ENCODE assay signal across 8 cellular contexts in genomic region chr22:31291716-31292644, GRCh38. TPM values are rescaled to one million over a fixed set of nuclear protein-coding genes. Genes with fewer than 3 reads are reported as not detected.
DNase-seq lines count a peak whose midpoint lies in the region; ATAC-seq and TF ChIP-seq lines count a peak whose summit lies in the region.

Gene PIK3IP1, minus strand, starts transcription at chr22:31292488. Its CDS starts 144 bp downstream, at chr22:31292344.

- TF ChIP-seq CTCF in tibial artery (IDR thresholded peaks at IDR 0.05): peak; percentile 48

- H3K36me3 ChIP-seq in tibial artery: peaks cover 22 to 28% (median 26%) of the 10 kb centered on the region in 3 donors

- H3K27me3 ChIP-seq in tibial artery: no peaks in the 10 kb centered on the region

- peak; percentile 71 to 72 for ATAC-seq in left cardiac atrium

- DNase-seq in ACHN (peak; percentile 84), GM19240 (ENCODE audit: insufficient read length, low spot score) (peak; percentile 48), NCI-H146 treated with DMSO at 0.1 percent for 48 hours (lab: John Stamatoyannopoulos, UW; ENCODE audit: unreplicated experiment) (peak; percentile 50), T-helper 2 cell (peak; percentile 56 to 94 (median 76)), amygdala (lab: John Stamatoyannopoulos, UW) (peak in 55 of 56 donors; percentile 31 to 94 (median 84)), left cardiac atrium (peak; percentile 88), pons (ENCODE audit: low spot score) (peak; percentile 98), tibial artery (peak; percentile 92)

- peak within 1 kb of the TSS; percentile 66 to 85 for H3K4me3 ChIP-seq in tibial artery

- H3K9me3 ChIP-seq in tibial artery: no peaks in the 10 kb centered on the region

- intact Hi-C loops in left cardiac atrium (cut with DNase I) (no loop called here), tibial artery (cut with DNase I; ENCODE audit: low total_unique reads) (loop anchor here (5.0 to 10.0 kb wide), 2 partner anchors 53 to 1305 kb away; partner anchors contain the start of gene PATZ1)

- in situ Hi-C loops in ACHN (cut with HindIII; ENCODE audit: low pct_ligation_motif_present, low pct_unique_long_range_greater_than_20kb, low sequenced_read_pairs): no loop called here

- H3K27ac ChIP-seq in tibial artery: peak within 1 kb of the TSS; percentile 85 to 95

- H3K4me1 ChIP-seq in tibial artery: peaks cover 0 to 65% (median 35%) of the 10 kb centered on the region in 4 donors

RNA-seq across cellular contexts. Expression of gene PIK3IP1, which starts in this region (rescaled TPM):
- 10 to 100 TPM in 1 of 2 donors, 1 to 10 TPM in 1; 5.2 to 15.6 TPM for total RNA-seq in left cardiac atrium

Comparison
In these comparisons a context has a peak if more than half of its experiments do, and no peak if none do; other contexts are left out.
1. Peak in every context shown above with its lines: DNase-seq, ATAC-seq, H3K4me3 ChIP-seq and H3K27ac ChIP-seq.
2. DNase-seq: peak in every context shown above with its lines; median percentile 98 in pons; 92 in tibial artery; 88 in left cardiac atrium; 84 in ACHN; 84 in amygdala; 76 in T-helper 2 cell; 50 in NCI-H146 treated with DMSO at 0.1 percent for 48 hours; 48 in GM19240.